8 cellular contexts compared by ENCODE assay signal in genomic region chr19:51016798-51017683, GRCh38. TPM values are rescaled to one million over a fixed set of nuclear protein-coding genes. Genes with fewer than 3 reads are reported as not detected.
A peak's percentile ranks its signal among the peaks of the same experiment; 100 is the strongest.
DNase-seq lines count a peak whose midpoint lies in the region; TF ChIP-seq lines count a peak whose summit lies in the region.

No MANE protein-coding gene starts in this region.

- no peaks in the 10 kb centered on the region for H3K9me2 ChIP-seq in PC-9 (ENCODE audit: insufficient read depth)

- peak overlapping the region; percentile 63 for H3K4me3 ChIP-seq in H7 (ENCODE audit: insufficient read depth, low read depth, low read length)
- H3K4me3 ChIP-seq in PC-9: peak overlapping the region; percentile 79
- H3K4me3 ChIP-seq in iPS-11a (ENCODE audit: low read depth, low read length): peak overlapping the region; percentile 58
- peak overlapping the region; percentile 17 for H3K4me3 ChIP-seq in skeletal muscle cell (ENCODE audit: low read depth, low read length)
- H3K4me3 ChIP-seq in tibial artery: no peak overlapping the region

- peaks cover 45% of the 10 kb centered on the region for H3F3A ChIP-seq in PC-9 (ENCODE audit: insufficient read depth, low read depth)

- H3K36me3 ChIP-seq in H7 (replicated peaks; ENCODE audit: control insufficient read depth, insufficient read depth, low read length): no peaks in the 10 kb centered on the region
- H3K36me3 ChIP-seq in PC-9 (ENCODE audit: low read depth): no peaks in the 10 kb centered on the region
- no peaks in the 10 kb centered on the region for H3K36me3 ChIP-seq in tibial artery

- DNase-seq in AG20443 (ENCODE audit: low spot score): peak; percentile 80
- DNase-seq in H7: peak; percentile 97
- DNase-seq in PC-9: peak; percentile 88 to 97
- DNase-seq in anterior cingulate cortex (lab: John Stamatoyannopoulos, UW): peak in 52 of 58 donors; percentile 7 to 77 (median 45)
- DNase-seq in skeletal muscle cell (ENCODE audit: low read depth): no peak
- no peak for DNase-seq in AML-193 (lab: John Stamatoyannopoulos, UW)
- DNase-seq in tibial artery: no peak

- no peaks in the 10 kb centered on the region for H4K20me1 ChIP-seq in PC-9 (ENCODE audit: insufficient read depth)

- H3K27ac ChIP-seq in PC-9 (peak overlapping the region; percentile 81), tibial artery (no peak overlapping the region)

- H3K79me2 ChIP-seq in PC-9 (ENCODE audit: low read depth): no peaks in the 10 kb centered on the region

- H3K27me3 ChIP-seq in H7 (ENCODE audit: control insufficient read depth, insufficient read depth, low read length) (peaks cover 31% of the 10 kb centered on the region), PC-9 (ENCODE audit: insufficient read depth, low read depth) (no peaks in the 10 kb centered on the region), tibial artery (peaks cover 0 to 62% of the 10 kb centered on the region in 2 donors)

- H3K9me3 ChIP-seq in PC-9 (ENCODE audit: insufficient read depth, low read depth) (no peaks in the 10 kb centered on the region), tibial artery (no peaks in the 10 kb centered on the region)

- peak overlapping the region; percentile 95 for H3K4me2 ChIP-seq in PC-9

- peak; percentile 99 for TF ChIP-seq CTCF in PC-9 (conservative IDR thresholded peaks at IDR 0.05)
- peak in 1 of 2 experiments; percentile 18 for TF ChIP-seq CTCF in tibial artery (IDR thresholded peaks at IDR 0.05)

- POLR2A ChIA-PET in PC-9 (lab: Charles Lee; ENCODE audit: unreplicated experiment): interaction anchor here (0.5 to 1.3 kb wide), 12 partner anchors 9 to 325 kb away, joined by 3 to 14 read pairs (median 5); partner anchors contain the start of genes KLK5 and KLK6

- H3K4me1 ChIP-seq in PC-9 (replicated peaks; ENCODE audit: insufficient read depth) (peaks cover 19% of the 10 kb centered on the region), tibial artery (peaks cover 0 to 20% (median 9%) of the 10 kb centered on the region in 4 donors)

- peak overlapping the region; percentile 87 for H2AFZ ChIP-seq in PC-9

- intact Hi-C loops in PC-9 (cut with micrococcal nuclease; ENCODE audit: unreplicated experiment): loop anchor here (1.0 to 10.0 kb wide), 7 partner anchors 16 to 312 kb away; partner anchors contain the start of genes KLK5, KLK6 and KLK8
- intact Hi-C loops in tibial artery (cut with DNase I; ENCODE audit: low total_unique reads): no loop called here

- CTCF ChIA-PET in PC-9 (lab: Charles Lee): interaction anchor here (0.5 to 1.9 kb wide), 15 partner anchors 9 to 213 kb away, joined by 3 to 21 read pairs (median 4); partner anchors contain the start of genes KLK5, KLK7 and KLK8

- BruUV-seq in PC-9 (replicated peaks; lab: Mats Ljungman, UMichigan): no TSS peak

RNA-seq across cellular contexts. Expression of gene KLK10, which starts 2.5 kb away (rescaled TPM):
- 0.14 and 2.4 TPM in 2 replicates for total RNA-seq in H7 (2014; rRNA removed; shearing (Covaris generic))
- 28.0 and 28.9 TPM in 2 replicates for total RNA-seq in PC-9 (2021)

RNA-seq across cellular contexts. Expression of gene KLK11, which starts 9.4 kb away (rescaled TPM):
- not detected in 2 replicates for total RNA-seq in H7 (2014; rRNA removed; shearing (Covaris generic))
- total RNA-seq in PC-9 (2021): 1.5 and 1.6 TPM in 2 replicates

RNA-seq across cellular contexts. Expression of gene KLK8, which starts 15.6 kb away (rescaled TPM):
- 6.4 and 11.0 TPM in 2 replicates for total RNA-seq in H7 (2014; rRNA removed; shearing (Covaris generic))
- total RNA-seq in PC-9 (2021): 120 and 128 TPM in 2 replicates

RNA-seq across cellular contexts. Expression of gene KLK12, which starts 17.8 kb away (rescaled TPM):
- total RNA-seq in H7 (2014; rRNA removed; shearing (Covaris generic)): not detected in 2 replicates
- not detected in 2 replicates for total RNA-seq in PC-9 (2021)

RNA-seq across cellular contexts. Expression of gene KLK7, which starts 33.3 kb away (rescaled TPM):
- 0.24 and 1.1 TPM in 2 replicates for total RNA-seq in H7 (2014; rRNA removed; shearing (Covaris generic))
- total RNA-seq in PC-9 (2021): 98.1 and 138 TPM in 2 replicates

Comparison
In these comparisons a context has a peak if more than half of its experiments do, and no peak if none do; other contexts are left out.
1. DNase-seq: peak in AG20443 (single experiment), H7 (single experiment), PC-9 (2 of 2) and anterior cingulate cortex (52 of 58); none in skeletal muscle cell (single experiment), AML-193 (0 of 2) and tibial artery (0 of 2).
2. H3K4me3 ChIP-seq: peak in H7 (single experiment), PC-9 (single experiment), iPS-11a (single experiment) and skeletal muscle cell (single experiment); none in tibial artery (0 of 2).
3. RNA of gene KLK8, which starts 15.6 kb away (total RNA-seq): 120 to 128 TPM in PC-9; 6.4 to 11.0 TPM in H7; every median in the first group is over 10 times any median in the second.